ENCODE assay signal across 11 cellular contexts in the genomic region with DNA sequence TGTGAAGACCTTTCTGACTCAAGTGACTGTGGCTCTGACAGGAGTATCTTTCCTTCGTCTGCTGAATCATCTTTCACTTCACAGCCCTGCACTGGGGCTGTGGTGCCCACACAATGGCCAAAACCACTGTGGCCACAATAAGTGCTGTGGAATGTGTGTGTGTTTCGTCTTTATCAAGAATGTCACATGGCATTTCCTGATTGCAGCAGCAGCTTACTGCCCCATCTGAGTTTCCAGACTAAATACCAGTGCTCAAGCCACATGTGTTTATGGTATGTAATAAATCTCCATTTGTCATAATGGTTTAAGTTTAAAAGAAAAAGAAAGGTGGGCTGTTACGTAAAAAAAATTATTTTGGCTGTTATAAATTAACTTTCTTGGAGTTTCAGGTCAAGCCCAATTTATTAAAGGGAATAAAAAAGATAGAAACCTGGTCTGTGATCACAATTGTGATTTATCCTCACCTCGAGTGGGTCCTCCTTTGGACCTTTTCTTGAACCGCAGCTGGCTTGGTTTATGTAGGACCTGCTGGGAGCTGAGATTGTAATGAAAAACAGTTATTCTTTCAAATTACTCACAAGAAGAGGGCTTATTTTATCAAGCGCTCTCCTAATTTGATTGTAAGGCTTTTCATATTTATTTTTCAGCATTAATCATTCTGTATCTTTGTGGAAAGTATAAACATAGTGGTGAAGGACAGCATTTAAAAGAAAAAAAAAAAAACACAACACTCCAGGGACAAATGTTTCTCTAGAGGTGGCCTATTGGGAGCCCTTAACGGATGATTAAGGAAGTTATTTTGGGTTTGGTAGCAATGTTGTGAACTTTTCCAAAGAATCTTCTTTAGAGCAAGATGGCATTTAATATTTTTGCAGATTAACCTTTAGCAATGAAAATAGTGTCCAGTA.
DNase-seq lines count a peak whose midpoint lies in the region; ATAC-seq and TF ChIP-seq lines count a peak whose summit lies in the region.
"Had no signal": no experiment of that assay in that cellular context is flagged by ENCODE, and none has a peak within 500 bp of the region (broad histone marks: within the 10 kb centered on the region; RNA-seq: fewer than 3 reads in every experiment).

No MANE protein-coding gene starts in this region.

- H3K36me3 Mint-ChIP-seq in mesothelial cell of epicardium (peaks cover 7% of the 10 kb centered on the region), CD14-positive monocyte (peaks cover 16 to 19% of the 10 kb centered on the region in 2 donors)

- DNase-seq in Daoy (ENCODE audit: low read depth) (peak; percentile 90), KBM-7 (peak; percentile 73), astrocyte of the hippocampus (ENCODE audit: low read depth, low spot score) (peak; percentile 86), mesothelial cell of epicardium (ENCODE audit: low spot score in 2 of 2, unreplicated experiment in 2 of 2) (no peak), CD14-positive monocyte (ENCODE audit: low spot score) (no peak), CD1c-positive myeloid dendritic cell (ENCODE audit: extremely low spot score) (no peak)
- DNase-seq: activated T-cell treated with anti-CD3 and anti-CD28 coated beads, Interleukin-2, amount 50 U/mL, for 4 hours; stimulated activated CD4-positive, alpha-beta T cell treated with anti-CD3 and anti-CD28 coated beads, Interleukin-2, amount 100 ng/mL, for 24 hours; testis had no signal

- no peaks in the 10 kb centered on the region for H3K27me3 Mint-ChIP-seq in mesothelial cell of epicardium (ENCODE audit: low read depth)
- H3K27me3 Mint-ChIP-seq in CD14-positive monocyte (ENCODE audit: low read depth in 3 of 3) = peaks cover 0 to 1% (median 0%) of the 10 kb centered on the region in 3 donors

- H3K4me3 Mint-ChIP-seq in mesothelial cell of epicardium (no peak overlapping the region), CD14-positive monocyte (peak overlapping the region in 1 of 2 donors; percentile 35)
- H3K4me3 Mint-ChIP-seq: activated T-cell treated with anti-CD3 and anti-CD28 coated beads, Interleukin-2, amount 50 U/mL, for 4 hours had no signal

- ATAC-seq in HG02938 (IDR thresholded peaks at IDR 0.05; ENCODE audit: unreplicated experiment) (no peak), HG03460 (IDR thresholded peaks at IDR 0.05; ENCODE audit: unreplicated experiment) (no peak)
- ATAC-seq: activated T-cell treated with anti-CD3 and anti-CD28 coated beads, Interleukin-2, amount 50 U/mL, for 4 hours had no signal

- peaks cover 22% of the 10 kb centered on the region for H3K9me3 Mint-ChIP-seq in mesothelial cell of epicardium
- H3K9me3 Mint-ChIP-seq in CD14-positive monocyte = peaks cover 6 to 18% (median 12%) of the 10 kb centered on the region in 7 donors

- in situ Hi-C loops in KBM-7 (cut with MboI; ENCODE audit: low pct_unique_long_range_greater_than_20kb, low sequenced_read_pairs) = no loop called here

- H3K4me1 Mint-ChIP-seq in mesothelial cell of epicardium = peaks cover 47% of the 10 kb centered on the region
- peaks cover 42% of the 10 kb centered on the region for H3K4me1 Mint-ChIP-seq in CD14-positive monocyte

- TF ChIP-seq CTCF in mesothelial cell of epicardium (IDR thresholded peaks at IDR 0.05; ENCODE audit: unreplicated experiment) = no peak
- no peak for TF ChIP-seq CTCF in CD14-positive monocyte (IDR thresholded peaks at IDR 0.05)

- intact Hi-C loops in CD14-positive monocyte (cut with micrococcal nuclease) = no loop called here

- H3K27ac Mint-ChIP-seq in mesothelial cell of epicardium (peak overlapping the region; percentile 43), CD14-positive monocyte (peak overlapping the region in 2 of 7 donors; percentile 37 to 55)

Comparison
In these comparisons a context has a peak if more than half of its experiments do, and no peak if none do; other contexts are left out.
1. DNase-seq: peak in Daoy (single experiment), KBM-7 (single experiment) and astrocyte of the hippocampus (single experiment); none in mesothelial cell of epicardium (0 of 2), CD14-positive monocyte (single experiment) and CD1c-positive myeloid dendritic cell (single experiment).